In genomic region chr20:49995586-49995985, GRCh38 we compare ENCODE assay signal across 3 cellular contexts.
"Had no signal": no experiment of that assay in that cellular context is flagged by ENCODE, and none has a peak within 500 bp of the region (broad histone marks: within the 10 kb centered on the region; RNA-seq: fewer than 3 reads in every experiment).

No MANE protein-coding gene starts in this region.

- H3K4me3 ChIP-seq: GM12878 had no signal

- DNase-seq: GDM1, GF-D8 had no signal

- ATAC-seq: GM12878 had no signal
